In genomic region chr13:71522976-71523517, GRCh38 we compare ENCODE assay signal across 26 cellular contexts.
DNase-seq lines count a peak whose midpoint lies in the region; ATAC-seq, FAIRE-seq and TF ChIP-seq lines count a peak whose summit lies in the region.
"Had no signal": no experiment of that assay in that cellular context is flagged by ENCODE, and none has a peak within 500 bp of the region (broad histone marks: within the 10 kb centered on the region; RNA-seq: fewer than 3 reads in every experiment).

No MANE protein-coding gene starts in this region.

- no peak for ATAC-seq in stimulated activated effector memory CD8-positive, alpha-beta T cell treated with anti-CD3 and anti-CD28 coated beads, Interleukin-12 subunit alpha, Interleukin-12 subunit beta, amount 100 ng/mL, for 72 hours
- ATAC-seq: K562; Panc1; stimulated activated memory B cell treated with anti-CD40 and anti-IgM and Interleukin-4, amounts not matched to agents 10 μg/mL and 1 μg/mL and 100 μg/mL, for 72 hours had no signal

- peaks cover 16% of the 10 kb centered on the region for H3K9me3 Mint-ChIP-seq in stimulated activated effector memory CD8-positive, alpha-beta T cell treated with anti-CD3 and anti-CD28 coated beads, Interleukin-12 subunit alpha, Interleukin-12 subunit beta, amount 100 ng/mL, for 72 hours
- H3K9me3 Mint-ChIP-seq: activated CD4-positive, alpha-beta memory T cell treated with anti-CD3 and anti-CD28 coated beads, Interleukin-2, amount 10 ng/mL, durations not matched to agents 7 days and 5 days; activated naive CD8-positive, alpha-beta T cell treated with anti-CD3 and anti-CD28 coated beads, Interleukin-2, amount 10 ng/mL, durations not matched to agents 7 days and 5 days; activated T-helper 2 cell treated with anti-CD3 and anti-CD28 coated beads, Interferon-gamma antibody, Interleukin-2, Interleukin-4, amounts not matched to agents 10 μg/mL and 5 μg/mL and 100 μg/mL, durations not matched to agents 14 hours and 24 hours and 36 hours had no signal

- DNase-seq in HEK293T (ENCODE audit: extremely low spot score): no peak
- peak; percentile 98 for DNase-seq in NCI-H1694 treated with DMSO at 0.1 percent for 48 hours (lab: John Stamatoyannopoulos, UW)
- DNase-seq in NCI-H748 (lab: John Stamatoyannopoulos, UW; ENCODE audit: unreplicated experiment): peak; percentile 90
- DNase-seq in CD1c-positive myeloid dendritic cell (ENCODE audit: extremely low spot score): no peak
- DNase-seq in stimulated activated effector memory CD8-positive, alpha-beta T cell treated with anti-CD3 and anti-CD28 coated beads, Interleukin-12 subunit alpha, Interleukin-12 subunit beta, amount 100 ng/mL, for 72 hours (ENCODE audit: low spot score in 2 of 2): no peak
- DNase-seq in DMS53 (lab: John Stamatoyannopoulos, UW): no peak
- DNase-seq: activated CD4-positive, alpha-beta memory T cell treated with anti-CD3 and anti-CD28 coated beads, Interleukin-2, amount 10 ng/mL, durations not matched to agents 7 days and 5 days; activated CD4-positive, CD25-positive, alpha-beta regulatory T cell treated with anti-CD3 and anti-CD28 coated beads, Interleukin-2, amount 50 U/mL, for 72 hours; activated naive CD8-positive, alpha-beta T cell treated with anti-CD3 and anti-CD28 coated beads, Interleukin-2, amount 10 ng/mL, durations not matched to agents 7 days and 5 days; central memory CD4-positive, alpha-beta T cell; DND-41; kidney glomerular epithelial cell; MG63; NCI-H2029 treated with DMSO at 0.1 percent for 48 hours; spleen; stimulated activated CD4-positive, alpha-beta T cell treated with anti-CD3 and anti-CD28 coated beads, Interleukin-2, amount 100 ng/mL, for 48 hours; T-helper 1 cell had no signal

- H3K4me1 Mint-ChIP-seq in stimulated activated effector memory CD8-positive, alpha-beta T cell treated with anti-CD3 and anti-CD28 coated beads, Interleukin-12 subunit alpha, Interleukin-12 subunit beta, amount 100 ng/mL, for 72 hours: no peaks in the 10 kb centered on the region
- H3K4me1 Mint-ChIP-seq: activated CD4-positive, alpha-beta memory T cell treated with anti-CD3 and anti-CD28 coated beads, Interleukin-2, amount 10 ng/mL, durations not matched to agents 7 days and 5 days; activated naive CD8-positive, alpha-beta T cell treated with anti-CD3 and anti-CD28 coated beads, Interleukin-2, amount 10 ng/mL, durations not matched to agents 7 days and 5 days; CD14-positive monocyte; stimulated activated memory B cell treated with anti-CD40 and anti-IgM and Interleukin-4, amounts not matched to agents 10 μg/mL and 1 μg/mL and 100 μg/mL, for 72 hours had no signal

- H3K27ac Mint-ChIP-seq in stimulated activated effector memory CD8-positive, alpha-beta T cell treated with anti-CD3 and anti-CD28 coated beads, Interleukin-12 subunit alpha, Interleukin-12 subunit beta, amount 100 ng/mL, for 72 hours: no peak overlapping the region
- H3K27ac Mint-ChIP-seq: activated CD4-positive, alpha-beta memory T cell treated with anti-CD3 and anti-CD28 coated beads, Interleukin-2, amount 10 ng/mL, durations not matched to agents 7 days and 5 days; activated naive CD8-positive, alpha-beta T cell treated with anti-CD3 and anti-CD28 coated beads, Interleukin-2, amount 10 ng/mL, durations not matched to agents 7 days and 5 days; activated T-helper 2 cell treated with anti-CD3 and anti-CD28 coated beads, Interferon-gamma antibody, Interleukin-2, Interleukin-4, amounts not matched to agents 10 μg/mL and 5 μg/mL and 100 μg/mL, durations not matched to agents 14 hours and 24 hours and 36 hours; stimulated activated memory B cell treated with anti-CD40 and anti-IgM and Interleukin-4, amounts not matched to agents 10 μg/mL and 1 μg/mL and 100 μg/mL, for 72 hours had no signal

- H3K4me3 Mint-ChIP-seq in stimulated activated effector memory CD8-positive, alpha-beta T cell treated with anti-CD3 and anti-CD28 coated beads, Interleukin-12 subunit alpha, Interleukin-12 subunit beta, amount 100 ng/mL, for 72 hours: no peak overlapping the region
- H3K4me3 Mint-ChIP-seq: activated CD4-positive, alpha-beta memory T cell treated with anti-CD3 and anti-CD28 coated beads, Interleukin-2, amount 10 ng/mL, durations not matched to agents 7 days and 5 days; activated naive CD8-positive, alpha-beta T cell treated with anti-CD3 and anti-CD28 coated beads, Interleukin-2, amount 10 ng/mL, durations not matched to agents 7 days and 5 days; CD14-positive monocyte; neural crest cell; stimulated activated memory B cell treated with anti-CD40 and anti-IgM and Interleukin-4, amounts not matched to agents 10 μg/mL and 1 μg/mL and 100 μg/mL, for 72 hours had no signal

- FAIRE-seq in islet of Langerhans (lab: Jason Lieb, UNC): peak; percentile 24
- FAIRE-seq: astrocyte, H1, K562 had no signal

- CTCF ChIA-PET in HEK293T (lab: Yijun Ruan, JAX): no interaction called here

- H3K36me3 Mint-ChIP-seq in stimulated activated effector memory CD8-positive, alpha-beta T cell treated with anti-CD3 and anti-CD28 coated beads, Interleukin-12 subunit alpha, Interleukin-12 subunit beta, amount 100 ng/mL, for 72 hours: no peaks in the 10 kb centered on the region
- H3K36me3 Mint-ChIP-seq: activated naive CD8-positive, alpha-beta T cell treated with anti-CD3 and anti-CD28 coated beads, Interleukin-2, amount 10 ng/mL, durations not matched to agents 7 days and 5 days; CD14-positive monocyte; stimulated activated memory B cell treated with anti-CD40 and anti-IgM and Interleukin-4, amounts not matched to agents 10 μg/mL and 1 μg/mL and 100 μg/mL, for 72 hours had no signal

- POLR2A ChIA-PET in HEK293T (lab: Yijun Ruan, JAX): no interaction called here

TF ChIP-seq in HEK293T, 16 proteins besides CTCF, POLR2A, EP300 and RAD21:
- TF ChIP-seq PKNOX1 (IDR thresholded peaks at IDR 0.05): peak; percentile 54
- TF ChIP-seq ARNT (IDR thresholded peaks at IDR 0.05): no peak

Comparison
In these comparisons a context has a peak if more than half of its experiments do, and no peak if none do; other contexts are left out.
1. DNase-seq: peak in NCI-H1694 treated with DMSO at 0.1 percent for 48 hours (single experiment) and NCI-H748 (single experiment); none in HEK293T (single experiment), CD1c-positive myeloid dendritic cell (single experiment), stimulated activated effector memory CD8-positive, alpha-beta T cell treated with anti-CD3 and anti-CD28 coated beads, Interleukin-12 subunit alpha, Interleukin-12 subunit beta, amount 100 ng/mL, for 72 hours (0 of 2) and DMS53 (single experiment).